8 cellular contexts compared by ENCODE assay signal in genomic region chr16:54194008-54194731, GRCh38.
A peak's percentile ranks its signal among the peaks of the same experiment; 100 is the strongest.
DNase-seq lines count a peak whose midpoint lies in the region; ATAC-seq, FAIRE-seq and TF ChIP-seq lines count a peak whose summit lies in the region.

No MANE protein-coding gene starts in this region.

- no peak for TF ChIP-seq RAD21 in GM12878 (IDR thresholded peaks at IDR 0.05; ENCODE audit: insufficient read depth, low read depth, low read length)

- POLR2A ChIA-PET in AG04449 (lab: Yijun Ruan, JAX) (no interaction called here), GM12878 (lab: Charles Lee) (no interaction called here)

- CTCF ChIA-PET in AG04449 (lab: Yijun Ruan, JAX) (interaction anchor here (1.0 kb wide), 1 partner anchor 426 kb away, joined by 3 read pairs; no protein-coding TSS in a partner anchor), GM12878 (lab: Yijun Ruan, JAX) (no interaction called here)

- H3K27me3 ChIP-seq in GM12878 (replicated peaks in 1 of 2; ENCODE audit: control insufficient read depth in 2 of 2, insufficient read depth in 2 of 2, low read length in 1 of 2) (no peaks in the 10 kb centered on the region), skeletal muscle satellite cell (ENCODE audit: control insufficient read depth, insufficient read depth, low read length) (no peaks in the 10 kb centered on the region), small intestine (ENCODE audit: control insufficient read depth in 2 of 2, insufficient read depth in 2 of 2, low read length in 2 of 2) (no peaks in the 10 kb centered on the region)

- intact Hi-C loops in GM12878 (cut with micrococcal nuclease; ENCODE audit: unreplicated experiment), result no loop called here

- WGBS in GM12878 (ENCODE audit: insufficient coverage, insufficient replicate concordance, low lambda C conversion rate, missing lambda C conversion rate), result 68% methylated on average over 30 of the region's 31 CpGs
- 60 to 76% (median 67%) methylated on average over 30 to 31 of the region's 31 CpGs for WGBS in small intestine, 3 donors

- H3K27ac ChIP-seq in GM12878 (ENCODE audit: control insufficient read depth, insufficient read depth) (no peak overlapping the region), small intestine (ENCODE audit: low read depth in 1 of 2, low read length in 1 of 2) (peak overlapping the region in 1 of 2 donors; percentile 4)

- H3K4me2 ChIP-seq in GM12878 (ENCODE audit: control insufficient read depth, insufficient read depth) (no peak overlapping the region), skeletal muscle satellite cell (ENCODE audit: low read length) (peak overlapping the region; percentile 84)

- no TSS peak for BruUV-seq in GM12878 (replicated peaks; lab: Mats Ljungman, UMichigan)

- DNase-seq in AG04449 (ENCODE audit: low read depth, low spot score), result no peak
- no peak for DNase-seq in GM12878 (ENCODE audit: low read depth, low spot score)
- peak; percentile 61 for DNase-seq in iPS DF 19.7 (ENCODE audit: low read depth, low spot score)
- no peak for DNase-seq in small intestine
- no peak for DNase-seq in dedifferentiated amniotic fluid mesenchymal stem cell (ENCODE audit: extremely low spot score)
- DNase-seq in NCI-H1930 (lab: John Stamatoyannopoulos, UW), result no peak

- in situ Hi-C loops in GM12878 (cut with MboI), result no loop called here

- no peak for TF ChIP-seq EP300 in GM12878 (IDR thresholded peaks at IDR 0.05; ENCODE audit: borderline replicate concordance in 1 of 2, control insufficient read depth in 1 of 2, low read depth in 2 of 2, low read length in 2 of 2)

- no peak for TF ChIP-seq CTCF in AG04449 (IDR thresholded peaks at IDR 0.05; ENCODE audit: insufficient read depth, low read length, missing control alignments)
- TF ChIP-seq CTCF in GM12878 (IDR thresholded peaks at IDR 0.05 in 2 of 3, conservative IDR thresholded peaks at IDR 0.05 in 1 of 3; ENCODE audit: control insufficient read depth in 2 of 3, extremely low read depth in 1 of 3, insufficient read depth in 1 of 3, low read depth in 3 of 3, low read length in 3 of 3), result no peak

- H3K4me3 ChIP-seq in AG04449 (ENCODE audit: low read depth, low read length) (peak overlapping the region; percentile 32), GM12878 (no peak overlapping the region), skeletal muscle satellite cell (ENCODE audit: low read length) (peak overlapping the region; percentile 60), small intestine (ENCODE audit: low read depth in 1 of 2, low read length in 2 of 2) (no peak overlapping the region)

- peak overlapping the region; percentile 32 for H2AFZ ChIP-seq in GM12878 (ENCODE audit: control insufficient read depth, low read depth, low read length)

- H3K9ac ChIP-seq in GM12878 (ENCODE audit: control insufficient read depth, insufficient read depth, low read length), result no peak overlapping the region
- peak overlapping the region; percentile 76 for H3K9ac ChIP-seq in skeletal muscle satellite cell (ENCODE audit: low read depth, low read length)

- no peaks in the 10 kb centered on the region for H3K79me2 ChIP-seq in GM12878 (ENCODE audit: control insufficient read depth, insufficient read depth, low read length)

- SMC1A ChIA-PET in GM12878 (lab: Charles Lee; ENCODE audit: uncharacterized antibody, unreplicated experiment), result no interaction called here

- H3K4me1 ChIP-seq in GM12878 (ENCODE audit: control insufficient read depth, insufficient read depth, low read length) (no peaks in the 10 kb centered on the region), skeletal muscle satellite cell (ENCODE audit: control insufficient read depth, insufficient read depth, low read length) (peaks cover 17% of the 10 kb centered on the region), small intestine (ENCODE audit: control insufficient read depth in 2 of 2, insufficient read depth in 1 of 2, low read depth in 1 of 2, low read length in 1 of 2) (no peaks in the 10 kb centered on the region)

- peak; percentile 16 for ATAC-seq in HG03378 (IDR thresholded peaks at IDR 0.05; ENCODE audit: unreplicated experiment)
- peak; percentile 19 for ATAC-seq in GM12878

- FAIRE-seq in GM12878 (lab: Jason Lieb, UNC) (no peak), small intestine (lab: Jason Lieb, UNC) (no peak)

- no peaks in the 10 kb centered on the region for H3K36me3 ChIP-seq in GM12878 (ENCODE audit: control insufficient read depth in 2 of 2, insufficient read depth in 2 of 2, low read length in 1 of 2)
- H3K36me3 ChIP-seq in skeletal muscle satellite cell (ENCODE audit: insufficient read depth, low read length), result no peaks in the 10 kb centered on the region
- H3K36me3 ChIP-seq in small intestine (ENCODE audit: control insufficient read depth in 2 of 2, insufficient read depth in 2 of 2, low read length in 2 of 2), result no peaks in the 10 kb centered on the region

- no peaks in the 10 kb centered on the region; the same call in 2 of the 3 replicates for H3K9me3 ChIP-seq in GM12878 (replicated peaks; ENCODE audit: control insufficient read depth, insufficient read depth, low read length)
- H3K9me3 ChIP-seq in skeletal muscle satellite cell (replicated peaks; ENCODE audit: low read length), result peaks cover 4% of the 10 kb centered on the region
- H3K9me3 ChIP-seq in small intestine (ENCODE audit: control insufficient read depth, low read depth), result no peaks in the 10 kb centered on the region

- RAD21 ChIA-PET in GM12878 (lab: Charles Lee; ENCODE audit: unreplicated experiment), result no interaction called here

- H4K20me1 ChIP-seq in GM12878 (ENCODE audit: control insufficient read depth, insufficient read depth), result no peaks in the 10 kb centered on the region

- no peak for TF ChIP-seq POLR2A in GM12878 (IDR thresholded peaks at IDR 0.05; ENCODE audit: low read depth, low read length)

TF ChIP-seq in GM12878, 131 proteins besides CTCF, POLR2A, EP300 and RAD21 (continues in another document):
- TF ChIP-seq, protein P1, sequence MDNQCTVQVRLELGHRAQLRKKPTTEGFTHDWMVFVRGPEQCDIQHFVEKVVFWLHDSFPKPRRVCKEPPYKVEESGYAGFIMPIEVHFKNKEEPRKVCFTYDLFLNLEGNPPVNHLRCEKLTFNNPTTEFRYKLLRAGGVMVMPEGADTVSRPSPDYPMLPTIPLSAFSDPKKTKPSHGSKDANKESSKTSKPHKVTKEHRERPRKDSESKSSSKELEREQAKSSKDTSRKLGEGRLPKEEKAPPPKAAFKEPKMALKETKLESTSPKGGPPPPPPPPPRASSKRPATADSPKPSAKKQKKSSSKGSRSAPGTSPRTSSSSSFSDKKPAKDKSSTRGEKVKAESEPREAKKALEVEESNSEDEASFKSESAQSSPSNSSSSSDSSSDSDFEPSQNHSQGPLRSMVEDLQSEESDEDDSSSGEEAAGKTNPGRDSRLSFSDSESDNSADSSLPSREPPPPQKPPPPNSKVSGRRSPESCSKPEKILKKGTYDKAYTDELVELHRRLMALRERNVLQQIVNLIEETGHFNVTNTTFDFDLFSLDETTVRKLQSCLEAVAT (IDR thresholded peaks at IDR 0.05), result no peak
- TF ChIP-seq WRNIP1 (IDR thresholded peaks at IDR 0.05; ENCODE audit: borderline replicate concordance, low read depth, low read length) (no peak), SMAD5 (IDR thresholded peaks at IDR 0.05; ENCODE audit: low read depth) (no peak), FOS (IDR thresholded peaks at IDR 0.05; ENCODE audit: borderline replicate concordance, extremely low read depth, insufficient read length) (no peak), PML (IDR thresholded peaks at IDR 0.05; ENCODE audit: low read length) (no peak), FOXK2 (IDR thresholded peaks at IDR 0.05) (no peak), ZNF207 (IDR thresholded peaks at IDR 0.05; ENCODE audit: borderline replicate concordance) (no peak), TARDBP (IDR thresholded peaks at IDR 0.05; ENCODE audit: borderline replicate concordance) (no peak), BHLHE40 (IDR thresholded peaks at IDR 0.05; ENCODE audit: borderline replicate concordance in 1 of 2, low read depth in 2 of 2, low read length in 1 of 2) (no peak)
- TF ChIP-seq, protein P2, sequence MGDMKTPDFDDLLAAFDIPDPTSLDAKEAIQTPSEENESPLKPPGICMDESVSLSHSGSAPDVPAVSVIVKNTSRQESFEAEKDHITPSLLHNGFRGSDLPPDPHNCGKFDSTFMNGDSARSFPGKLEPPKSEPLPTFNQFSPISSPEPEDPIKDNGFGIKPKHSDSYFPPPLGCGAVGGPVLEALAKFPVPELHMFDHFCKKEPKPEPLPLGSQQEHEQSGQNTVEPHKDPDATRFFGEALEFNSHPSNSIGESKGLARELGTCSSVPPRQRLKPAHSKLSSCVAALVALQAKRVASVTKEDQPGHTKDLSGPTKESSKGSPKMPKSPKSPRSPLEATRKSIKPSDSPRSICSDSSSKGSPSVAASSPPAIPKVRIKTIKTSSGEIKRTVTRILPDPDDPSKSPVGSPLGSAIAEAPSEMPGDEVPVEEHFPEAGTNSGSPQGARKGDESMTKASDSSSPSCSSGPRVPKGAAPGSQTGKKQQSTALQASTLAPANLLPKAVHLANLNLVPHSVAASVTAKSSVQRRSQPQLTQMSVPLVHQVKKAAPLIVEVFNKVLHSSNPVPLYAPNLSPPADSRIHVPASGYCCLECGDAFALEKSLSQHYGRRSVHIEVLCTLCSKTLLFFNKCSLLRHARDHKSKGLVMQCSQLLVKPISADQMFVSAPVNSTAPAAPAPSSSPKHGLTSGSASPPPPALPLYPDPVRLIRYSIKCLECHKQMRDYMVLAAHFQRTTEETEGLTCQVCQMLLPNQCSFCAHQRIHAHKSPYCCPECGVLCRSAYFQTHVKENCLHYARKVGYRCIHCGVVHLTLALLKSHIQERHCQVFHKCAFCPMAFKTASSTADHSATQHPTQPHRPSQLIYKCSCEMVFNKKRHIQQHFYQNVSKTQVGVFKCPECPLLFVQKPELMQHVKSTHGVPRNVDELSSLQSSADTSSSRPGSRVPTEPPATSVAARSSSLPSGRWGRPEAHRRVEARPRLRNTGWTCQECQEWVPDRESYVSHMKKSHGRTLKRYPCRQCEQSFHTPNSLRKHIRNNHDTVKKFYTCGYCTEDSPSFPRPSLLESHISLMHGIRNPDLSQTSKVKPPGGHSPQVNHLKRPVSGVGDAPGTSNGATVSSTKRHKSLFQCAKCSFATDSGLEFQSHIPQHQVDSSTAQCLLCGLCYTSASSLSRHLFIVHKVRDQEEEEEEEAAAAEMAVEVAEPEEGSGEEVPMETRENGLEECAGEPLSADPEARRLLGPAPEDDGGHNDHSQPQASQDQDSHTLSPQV (IDR thresholded peaks at IDR 0.05), result no peak

Comparison
In these comparisons a context has a peak if more than half of its experiments do, and no peak if none do; other contexts are left out.
1. H3K4me3 ChIP-seq: peak in AG04449 (single experiment) and skeletal muscle satellite cell (single experiment); none in GM12878 (single experiment) and small intestine (0 of 2).